ENCODE assay signal across 10 cellular contexts in the genomic region with DNA sequence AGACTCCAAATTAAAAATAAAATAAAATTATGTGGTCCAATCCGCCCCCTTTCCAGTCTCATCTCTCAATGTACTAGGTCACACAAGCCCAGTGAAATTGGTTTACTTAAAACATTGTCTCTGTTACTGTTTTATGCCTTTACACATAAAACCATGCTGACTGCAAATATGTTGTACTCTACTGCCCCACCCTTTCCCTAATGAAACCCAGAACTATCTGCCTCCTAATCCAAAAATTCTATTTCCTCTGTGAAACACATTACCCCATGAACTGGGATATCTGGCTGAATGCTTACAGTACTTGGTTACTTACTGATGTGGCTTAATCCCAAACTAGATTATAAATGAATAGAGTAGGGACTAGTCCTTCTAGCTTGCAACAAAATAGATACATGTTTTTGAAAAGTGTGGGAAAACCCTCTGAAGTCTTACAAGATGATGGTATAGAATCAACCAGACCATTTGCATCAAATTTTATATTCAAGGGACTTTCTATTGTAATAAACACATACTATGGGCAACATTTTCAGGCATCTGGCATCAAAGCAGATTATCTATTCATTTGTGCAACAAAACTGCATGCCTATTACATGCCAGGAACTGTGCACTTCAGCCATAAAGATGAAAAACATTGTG. TPM values are rescaled to one million over a fixed set of nuclear protein-coding genes. Genes with fewer than 3 reads are reported as not detected.
DNase-seq lines count a peak whose midpoint lies in the region; ATAC-seq and TF ChIP-seq lines count a peak whose summit lies in the region.
"Had no signal": no experiment of that assay in that cellular context is flagged by ENCODE, and none has a peak within 500 bp of the region (broad histone marks: within the 10 kb centered on the region; RNA-seq: fewer than 3 reads in every experiment).

No MANE protein-coding gene starts in this region.

- no peak overlapping the region for H2BK120ac ChIP-seq in trophoblast cell (ENCODE audit: insufficient read depth, low read length, poor library complexity)

- H3K9ac ChIP-seq in trophoblast cell (ENCODE audit: low read length) = no peak overlapping the region
- H3K9ac ChIP-seq: KMS-11 had no signal

- POLR2A ChIA-PET in CD8-positive, alpha-beta T cell (lab: Charles Lee) = interaction anchor here (1.4 kb wide), 1 partner anchor 9 kb away, joined by 5 read pairs; no protein-coding TSS in a partner anchor
- POLR2A ChIA-PET in T-cell (lab: Charles Lee) = interaction anchor here in 1 of 2 donors (1.3 to 3.3 kb wide), 2 partner anchors 19 to 21 kb away, joined by 4 to 12 read pairs; no protein-coding TSS in a partner anchor

- no peaks in the 10 kb centered on the region for H3K9me3 ChIP-seq in CD8-positive, alpha-beta T cell (ENCODE audit: low read length)
- H3K9me3 ChIP-seq in trophoblast cell (ENCODE audit: insufficient read depth, low read depth, low read length) = no peaks in the 10 kb centered on the region

- peaks cover 79% of the 10 kb centered on the region for H3K4me1 ChIP-seq in CD8-positive, alpha-beta T cell (ENCODE audit: insufficient read depth, low read length)
- peaks cover 12 to 17% of the 10 kb centered on the region in 2 experiments for H3K4me1 ChIP-seq in trophoblast cell (ENCODE audit: control insufficient read depth in 1 of 2, insufficient read depth in 2 of 2, low read length in 2 of 2)

- no peak overlapping the region for H4K8ac ChIP-seq in trophoblast cell (ENCODE audit: low read depth, low read length)

- CTCF ChIA-PET in CD8-positive, alpha-beta T cell (lab: Charles Lee) = interaction anchor here (3.7 kb wide), 1 partner anchor 22 kb away, joined by 33 read pairs; no protein-coding TSS in a partner anchor
- CTCF ChIA-PET in T-cell (lab: Charles Lee) = interaction anchor here (0.7 to 2.6 kb wide), 5 partner anchors 16 to 37 kb away, joined by 3 to 8 read pairs (median 4); no protein-coding TSS in a partner anchor

- ATAC-seq in CD8-positive, alpha-beta T cell = no peak
- ATAC-seq in T-cell (replicated peaks in 1 of 4) = no peak
- ATAC-seq in GM19463 (IDR thresholded peaks at IDR 0.05; ENCODE audit: unreplicated experiment) = no peak
- no peak for ATAC-seq in HG03097 (IDR thresholded peaks at IDR 0.05; ENCODE audit: low FRiP score, unreplicated experiment)
- ATAC-seq in GM19035 (IDR thresholded peaks at IDR 0.05; ENCODE audit: unreplicated experiment) = no peak

- no peak overlapping the region for H2BK5ac ChIP-seq in trophoblast cell (ENCODE audit: low read depth, low read length, poor library complexity)

- H3K27me3 Mint-ChIP-seq in CD8-positive, alpha-beta T cell (ENCODE audit: low read depth) = no peaks in the 10 kb centered on the region
- H3K27me3 Mint-ChIP-seq in T-cell = no peaks in the 10 kb centered on the region
- peaks cover 2% of the 10 kb centered on the region for H3K27me3 Mint-ChIP-seq in endothelial cell (ENCODE audit: unreplicated experiment)

- no peaks in the 10 kb centered on the region for H3K79me1 ChIP-seq in trophoblast cell (ENCODE audit: low read length)

- H3K9me3 Mint-ChIP-seq in CD8-positive, alpha-beta T cell = no peaks in the 10 kb centered on the region
- H3K9me3 Mint-ChIP-seq in T-cell (no peaks in the 10 kb centered on the region), endothelial cell (ENCODE audit: unreplicated experiment) (no peaks in the 10 kb centered on the region)

- H3K4me1 Mint-ChIP-seq in CD8-positive, alpha-beta T cell (ENCODE audit: low read depth) = peaks cover 85% of the 10 kb centered on the region
- peaks cover 90 to 94% (median 93%) of the 10 kb centered on the region in 3 donors for H3K4me1 Mint-ChIP-seq in T-cell
- H3K4me1 Mint-ChIP-seq in endothelial cell (ENCODE audit: unreplicated experiment) = peaks cover 30% of the 10 kb centered on the region

- H3K36me3 ChIP-seq in CD8-positive, alpha-beta T cell (ENCODE audit: insufficient read depth, low read length) = no peaks in the 10 kb centered on the region
- peaks cover 4 to 16% of the 10 kb centered on the region in 2 experiments for H3K36me3 ChIP-seq in trophoblast cell (ENCODE audit: control insufficient read depth in 1 of 2, insufficient read depth in 2 of 2, low read length in 2 of 2)

- H3K23ac ChIP-seq in trophoblast cell (ENCODE audit: low read length) = no peak overlapping the region

- no peak overlapping the region for H2AK5ac ChIP-seq in trophoblast cell (ENCODE audit: low read length)

- WGBS in trophoblast cell (ENCODE audit: extremely low coverage, insufficient coverage, insufficient read length) = no CpG with 5 or more reads among the region's 1 CpG

- H3K36me3 Mint-ChIP-seq in CD8-positive, alpha-beta T cell = peaks cover 42% of the 10 kb centered on the region
- peaks cover 32% of the 10 kb centered on the region for H3K36me3 Mint-ChIP-seq in T-cell
- H3K36me3 Mint-ChIP-seq in endothelial cell (ENCODE audit: low read depth, unreplicated experiment) = peaks cover 5% of the 10 kb centered on the region

- no peak for DNase-seq in CD8-positive, alpha-beta T cell
- no peak for DNase-seq in T-cell
- DNase-seq in fibroblast of gingiva (ENCODE audit: low read depth) = peak; percentile 53
- no peak for DNase-seq in trophoblast cell
- no peak for DNase-seq in endothelial cell (ENCODE audit: low spot score)
- DNase-seq: SHP77 treated with DMSO at 0.1 percent for 48 hours had no signal

- intact Hi-C loops in CD8-positive, alpha-beta T cell (cut with DNase I, micrococcal nuclease) = loop anchor here in 1 of 2 experiments (2.0 to 10.0 kb wide), 2 partner anchors 19 to 799 kb away; partner anchors contain the start of gene ORC5

- H3K27ac Mint-ChIP-seq in CD8-positive, alpha-beta T cell = peak overlapping the region; percentile 72
- H3K27ac Mint-ChIP-seq in T-cell = peak overlapping the region; percentile 51 to 66
- no peak overlapping the region for H3K27ac Mint-ChIP-seq in endothelial cell (ENCODE audit: unreplicated experiment)

- H4K12ac ChIP-seq in trophoblast cell (ENCODE audit: low read depth, low read length) = no peak overlapping the region

- peak overlapping the region; percentile 40 for H3K4me3 Mint-ChIP-seq in CD8-positive, alpha-beta T cell
- peak overlapping the region; percentile 2 to 69 (median 17) for H3K4me3 Mint-ChIP-seq in T-cell
- H3K4me3 Mint-ChIP-seq in endothelial cell (ENCODE audit: unreplicated experiment) = no peak overlapping the region

- no peaks in the 10 kb centered on the region for H3K27me3 ChIP-seq in CD8-positive, alpha-beta T cell (ENCODE audit: insufficient read depth, low read length)
- no peaks in the 10 kb centered on the region for H3K27me3 ChIP-seq in trophoblast cell (ENCODE audit: insufficient read depth, low read length)

- H3K79me2 ChIP-seq in trophoblast cell (ENCODE audit: control insufficient read depth, insufficient read depth, low read length, poor library complexity) = peaks cover 31% of the 10 kb centered on the region

- TF ChIP-seq CTCF in CD8-positive, alpha-beta T cell (IDR thresholded peaks at IDR 0.05) = no peak
- TF ChIP-seq CTCF in endothelial cell (IDR thresholded peaks at IDR 0.05; ENCODE audit: unreplicated experiment) = no peak

- H2BK12ac ChIP-seq in trophoblast cell (ENCODE audit: low read length) = no peak overlapping the region

- H3K27ac ChIP-seq in CD8-positive, alpha-beta T cell (ENCODE audit: low read depth, low read length) = no peak overlapping the region
- no peak overlapping the region for H3K27ac ChIP-seq in trophoblast cell (ENCODE audit: low read depth, low read length)
- H3K27ac ChIP-seq: KMS-11 had no signal

- H3K18ac ChIP-seq in trophoblast cell (ENCODE audit: low read length) = no peak overlapping the region

- H4K91ac ChIP-seq in trophoblast cell (ENCODE audit: low read depth, low read length) = no peak overlapping the region

- H3K4ac ChIP-seq in trophoblast cell (ENCODE audit: low read depth, low read length) = peak overlapping the region; percentile 89

- no peak overlapping the region for H2AFZ ChIP-seq in trophoblast cell (ENCODE audit: insufficient read depth, low read length, poor library complexity)

- no peak overlapping the region for H3K14ac ChIP-seq in trophoblast cell (ENCODE audit: low read length)

- H3K4me3 ChIP-seq in CD8-positive, alpha-beta T cell (ENCODE audit: low read depth, low read length) = no peak overlapping the region
- H3K4me3 ChIP-seq in trophoblast cell (ENCODE audit: low read depth, low read length) = no peak overlapping the region

- no peak overlapping the region for H3K4me2 ChIP-seq in trophoblast cell (ENCODE audit: low read length)
- H3K4me2 ChIP-seq: KMS-11 had no signal

RNA-seq across cellular contexts. Expression of gene KMT2E, which starts 10.0 kb away (rescaled TPM):
- total RNA-seq in CD8-positive, alpha-beta T cell = 100 to 1,000 TPM; 320 TPM
- total RNA-seq in T-cell (100 to 1,000 TPM; 164 to 260 (median 169) TPM), endothelial cell (ENCODE audit: unreplicated experiment) (71.0 TPM)
- 25.0 and 25.8 TPM in 2 replicates for polyA plus RNA-seq in trophoblast cell (2013)
